Comparison of ENCODE assay signal across 8 cellular contexts in genomic region chr9:104747565-104748358, GRCh38. TPM values are rescaled to one million over a fixed set of nuclear protein-coding genes. Genes with fewer than 3 reads are reported as not detected.
DNase-seq lines count a peak whose midpoint lies in the region; ATAC-seq and TF ChIP-seq lines count a peak whose summit lies in the region.

TSS of gene NIPSNAP3A (plus strand) at chr9:104747683. CDS start at chr9:104747793, 110 bp downstream.

- peak within 1 kb of the TSS; percentile 100 for H2AFZ ChIP-seq in fibroblast of lung (ENCODE audit: low read length)

- H3K9me3 ChIP-seq in DOHH2 (ENCODE audit: control insufficient read depth, insufficient read depth, low read length) (no peaks in the 10 kb centered on the region), fibroblast of lung (ENCODE audit: control insufficient read depth, insufficient read depth, low read depth, low read length) (no peaks in the 10 kb centered on the region)

- TF ChIP-seq CTCF in DOHH2 (IDR thresholded peaks at IDR 0.05; ENCODE audit: low read depth, low read length, poor library complexity, severe bottlenecking) (no peak), RWPE1 (conservative IDR thresholded peaks at IDR 0.05; ENCODE audit: low read depth) (no peak), fibroblast of lung (conservative IDR thresholded peaks at IDR 0.05 in 1 of 2, IDR thresholded peaks at IDR 0.05 in 1 of 2; ENCODE audit: low read depth in 1 of 2, low read length in 2 of 2) (no peak), natural killer cell (IDR thresholded peaks at IDR 0.05) (no peak)

- H3K27me3 ChIP-seq in DOHH2 (ENCODE audit: control insufficient read depth, low read length) = no peaks in the 10 kb centered on the region
- no peaks in the 10 kb centered on the region for H3K27me3 ChIP-seq in fibroblast of lung (ENCODE audit: control insufficient read depth, insufficient read depth, low read length)

- ATAC-seq in GM21737 (IDR thresholded peaks at IDR 0.05; ENCODE audit: unreplicated experiment) (peak; percentile 84), natural killer cell (peak; percentile 81 to 90 (median 84))
- peak; percentile 92 for ATAC-seq in activated T-helper 17 cell treated with anti-CD3 and anti-CD28 coated beads, Interleukin-2, amount 50 U/mL, for 72 hours (replicated peaks)

- POLR2A ChIA-PET in RWPE1 (lab: Yijun Ruan, JAX; ENCODE audit: low non-redundant PET) = no interaction called here

- intact Hi-C loops in natural killer cell (cut with micrococcal nuclease) = loop anchor here (10.0 kb wide), 1 partner anchor 653 kb away; the partner anchor contains the start of gene SMC2

- H3K9ac ChIP-seq in fibroblast of lung (ENCODE audit: insufficient read depth, low read length) = peak within 1 kb of the TSS; percentile 90

- CTCF ChIA-PET in RWPE1 (lab: Yijun Ruan, JAX) = interaction anchor here (0.7 to 0.9 kb wide), 3 partner anchors 11 to 677 kb away, joined by 3 to 5 read pairs (median 3); no protein-coding TSS in a partner anchor

- H3K27ac ChIP-seq in DOHH2 (ENCODE audit: low read depth, low read length) (peak within 1 kb of the TSS; percentile 81), RWPE1 (peak within 1 kb of the TSS; percentile 95), fibroblast of lung (ENCODE audit: insufficient read depth, low read length) (peak within 1 kb of the TSS; percentile 90)

- H3F3A ChIP-seq in DOHH2 (ENCODE audit: control insufficient read depth, insufficient read depth) = peaks cover 10% of the 10 kb centered on the region

- peak within 1 kb of the TSS; percentile 85 for H3K4me3 ChIP-seq in DOHH2 (ENCODE audit: low read length)
- H3K4me3 ChIP-seq in fibroblast of lung (replicated peaks in 1 of 4; ENCODE audit: control extremely low read depth in 1 of 4, insufficient read depth in 1 of 4, low read depth in 3 of 4, low read length in 4 of 4) = peak within 1 kb of the TSS; percentile 64 to 82 (median 78)

- no peaks in the 10 kb centered on the region for H3K9me2 ChIP-seq in DOHH2 (replicated peaks; ENCODE audit: control insufficient read depth, low read length)

- peaks cover 9% of the 10 kb centered on the region for H3K4me1 Mint-ChIP-seq in activated T-helper 17 cell treated with anti-CD3 and anti-CD28 coated beads, Interleukin-2, amount 50 U/mL, for 72 hours
- peaks cover 19 to 25% of the 10 kb centered on the region in 2 donors for H3K4me1 Mint-ChIP-seq in natural killer cell

- peak within 1 kb of the TSS; percentile 75 for H3K27ac Mint-ChIP-seq in activated T-helper 17 cell treated with anti-CD3 and anti-CD28 coated beads, Interleukin-2, amount 50 U/mL, for 72 hours
- peak within 1 kb of the TSS; percentile 93 to 97 for H3K27ac Mint-ChIP-seq in natural killer cell

- H3K9me3 Mint-ChIP-seq in activated T-helper 17 cell treated with anti-CD3 and anti-CD28 coated beads, Interleukin-2, amount 50 U/mL, for 72 hours = no peaks in the 10 kb centered on the region
- H3K9me3 Mint-ChIP-seq in natural killer cell = no peaks in the 10 kb centered on the region

- DNase-seq in KG1 (lab: John Stamatoyannopoulos, UW) = peak; percentile 88
- DNase-seq in RWPE1 (ENCODE audit: low spot score) = peak; percentile 94
- DNase-seq in fibroblast of lung (ENCODE audit: low read depth in 2 of 2) = peak; percentile 64 to 69
- peak; percentile 80 for DNase-seq in natural killer cell
- peak; percentile 73 to 98 (median 90) for DNase-seq in stimulated activated naive CD4-positive, alpha-beta T cell (lab: John Stamatoyannopoulos, UW)

- H3K36me3 ChIP-seq in DOHH2 (ENCODE audit: control insufficient read depth, low read length) (peaks cover 26% of the 10 kb centered on the region), fibroblast of lung (ENCODE audit: control insufficient read depth, insufficient read depth, low read length) (peaks cover 1% of the 10 kb centered on the region)

- H3K4me3 Mint-ChIP-seq in activated T-helper 17 cell treated with anti-CD3 and anti-CD28 coated beads, Interleukin-2, amount 50 U/mL, for 72 hours = peak within 1 kb of the TSS; percentile 84
- H3K4me3 Mint-ChIP-seq in natural killer cell = peak within 1 kb of the TSS; percentile 97

- H3K4me2 ChIP-seq in DOHH2 (ENCODE audit: low read length) (peak within 1 kb of the TSS; percentile 88), fibroblast of lung (ENCODE audit: extremely low read depth, insufficient read depth, low read length) (peak within 1 kb of the TSS; percentile 95)

- H3K27me3 Mint-ChIP-seq in activated T-helper 17 cell treated with anti-CD3 and anti-CD28 coated beads, Interleukin-2, amount 50 U/mL, for 72 hours = no peaks in the 10 kb centered on the region
- H3K27me3 Mint-ChIP-seq in natural killer cell (ENCODE audit: low read depth in 2 of 2) = no peaks in the 10 kb centered on the region

- peaks cover 27% of the 10 kb centered on the region for H3K79me2 ChIP-seq in DOHH2 (ENCODE audit: control insufficient read depth, low read length)
- H3K79me2 ChIP-seq in fibroblast of lung (ENCODE audit: control insufficient read depth, insufficient read depth, low read length) = peaks cover 6% of the 10 kb centered on the region

- H4K20me1 ChIP-seq in DOHH2 (ENCODE audit: control insufficient read depth, insufficient read depth, low read depth, low read length) (no peaks in the 10 kb centered on the region), fibroblast of lung (ENCODE audit: control insufficient read depth, extremely low read depth, insufficient read depth, low read length) (no peaks in the 10 kb centered on the region)

- H3K4me1 ChIP-seq in DOHH2 (ENCODE audit: control insufficient read depth, low read length) (peaks cover 46% of the 10 kb centered on the region), fibroblast of lung (ENCODE audit: control insufficient read depth, extremely low read depth, insufficient read depth, low read length) (peaks cover 3% of the 10 kb centered on the region)

- peaks cover 19% of the 10 kb centered on the region for H3K36me3 Mint-ChIP-seq in activated T-helper 17 cell treated with anti-CD3 and anti-CD28 coated beads, Interleukin-2, amount 50 U/mL, for 72 hours (ENCODE audit: low read depth)
- H3K36me3 Mint-ChIP-seq in natural killer cell = peaks cover 16% of the 10 kb centered on the region

RNA-seq across cellular contexts. Expression of gene NIPSNAP3A, which starts in this region (rescaled TPM):
- total RNA-seq in activated T-helper 17 cell treated with anti-CD3 and anti-CD28 coated beads, Interleukin-2, amount 50 U/mL, for 72 hours = 10 to 100 TPM in 1 of 2 donors, 1 to 10 TPM in 1; 7.1 to 10.3 TPM
- total RNA-seq in fibroblast of lung = 16.7 and 32.5 TPM in 2 replicates
- 37.9 and 67.8 TPM in 2 replicates for polyA plus RNA-seq in fibroblast of lung
- polyA plus RNA-seq in fibroblast of lung (2012) = 26.3 and 39.4 TPM in 2 replicates
- polyA minus RNA-seq in fibroblast of lung (ENCODE audit: low replicate concordance) = 3.8 and 4.1 TPM in 2 replicates
- total RNA-seq in natural killer cell = 10 to 100 TPM in 1 of 3 donors, 1 to 10 TPM in 2; 9.0 to 11.2 (median 9.8) TPM

Comparison
In these comparisons a context has a peak if more than half of its experiments do, and no peak if none do; other contexts are left out.
1. Peak in every context shown above with its lines: DNase-seq, ATAC-seq, H3K4me3 ChIP-seq and H3K27ac ChIP-seq.